ENCODE assay signal across 9 cellular contexts in genomic region chr2:96527990-96528679, GRCh38. TPM values are rescaled to one million over a fixed set of nuclear protein-coding genes. Genes with fewer than 3 reads are reported as not detected.
DNase-seq lines count a peak whose midpoint lies in the region; ATAC-seq and TF ChIP-seq lines count a peak whose summit lies in the region.
"Had no signal": no experiment of that assay in that cellular context is flagged by ENCODE, and none has a peak within 500 bp of the region (broad histone marks: within the 10 kb centered on the region; RNA-seq: fewer than 3 reads in every experiment).

No MANE protein-coding gene starts in this region.

- no peak overlapping the region for H3K27ac ChIP-seq in thymus (ENCODE audit: low read depth)
- H3K27ac ChIP-seq: 22Rv1 had no signal

- peaks cover 22% of the 10 kb centered on the region for H3K4me1 ChIP-seq in thymus (ENCODE audit: control insufficient read depth, insufficient read depth, low read length)

- H3K27ac Mint-ChIP-seq in activated CD4-positive, alpha-beta T cell treated with anti-CD3 and anti-CD28 coated beads, Interleukin-2, amount 10 ng/mL, durations not matched to agents 24 days and 14 days = peak overlapping the region; percentile 92
- H3K27ac Mint-ChIP-seq in endothelial cell (ENCODE audit: unreplicated experiment) = no peak overlapping the region
- peak overlapping the region; percentile 38 to 84 (median 82) for H3K27ac Mint-ChIP-seq in nephron

- H3K36me3 Mint-ChIP-seq in activated CD4-positive, alpha-beta T cell treated with anti-CD3 and anti-CD28 coated beads, Interleukin-2, amount 10 ng/mL, durations not matched to agents 24 days and 14 days (ENCODE audit: low read depth) = no peaks in the 10 kb centered on the region
- H3K36me3 Mint-ChIP-seq in endothelial cell (ENCODE audit: low read depth, unreplicated experiment) (peaks cover 4% of the 10 kb centered on the region), nephron (ENCODE audit: low read depth) (no peaks in the 10 kb centered on the region)

- peaks cover 3% of the 10 kb centered on the region for H3K27me3 ChIP-seq in thymus (ENCODE audit: control insufficient read depth, insufficient read depth)

- ATAC-seq in HG03442 (IDR thresholded peaks at IDR 0.05; ENCODE audit: unreplicated experiment) = no peak
- no peak for ATAC-seq in HG02763 (IDR thresholded peaks at IDR 0.05; ENCODE audit: unreplicated experiment)

- peak overlapping the region; percentile 79 for H3K4me3 Mint-ChIP-seq in activated CD4-positive, alpha-beta T cell treated with anti-CD3 and anti-CD28 coated beads, Interleukin-2, amount 10 ng/mL, durations not matched to agents 24 days and 14 days
- H3K4me3 Mint-ChIP-seq in endothelial cell (ENCODE audit: unreplicated experiment) (peak overlapping the region; percentile 37), nephron (peak overlapping the region; percentile 61 to 76 (median 72))

- intact Hi-C loops in activated CD4-positive, alpha-beta T cell treated with anti-CD3 and anti-CD28 coated beads, Interleukin-2, amount 10 ng/mL, durations not matched to agents 24 days and 14 days (cut with micrococcal nuclease) = loop anchor here (1.0 to 5.0 kb wide), 3 partner anchors 8 to 381 kb away; partner anchors contain the start of genes ARID5A and DUSP2

- WGBS in thymus = 12% methylated on average over 13 of the region's 13 CpGs

- H3K4me1 Mint-ChIP-seq in activated CD4-positive, alpha-beta T cell treated with anti-CD3 and anti-CD28 coated beads, Interleukin-2, amount 10 ng/mL, durations not matched to agents 24 days and 14 days = peaks cover 85% of the 10 kb centered on the region
- H3K4me1 Mint-ChIP-seq in endothelial cell (ENCODE audit: unreplicated experiment) (peaks cover 14% of the 10 kb centered on the region), nephron (peaks cover 59% of the 10 kb centered on the region)

- H3K36me3 ChIP-seq in thymus (ENCODE audit: control insufficient read depth, insufficient read depth) = no peaks in the 10 kb centered on the region

- H3K4me3 ChIP-seq in thymus (ENCODE audit: low read length) = peak overlapping the region; percentile 52

- DNase-seq in DMS 273 (lab: John Stamatoyannopoulos, UW; ENCODE audit: unreplicated experiment) (peak; percentile 51), DMS 273 treated with DMSO at 0.1 percent for 48 hours (lab: John Stamatoyannopoulos, UW) (no peak), endothelial cell (ENCODE audit: low spot score) (no peak)
- peak; percentile 89 for DNase-seq in activated CD4-positive, alpha-beta T cell treated with anti-CD3 and anti-CD28 coated beads, Interleukin-2, amount 10 ng/mL, durations not matched to agents 24 days and 14 days

- TF ChIP-seq CTCF in endothelial cell (IDR thresholded peaks at IDR 0.05; ENCODE audit: unreplicated experiment) (no peak), nephron (IDR thresholded peaks at IDR 0.05; ENCODE audit: unreplicated experiment in 3 of 3) (no peak)

- no peaks in the 10 kb centered on the region for H3K9me3 ChIP-seq in thymus (ENCODE audit: control insufficient read depth)

- no peaks in the 10 kb centered on the region for H3K9me3 Mint-ChIP-seq in activated CD4-positive, alpha-beta T cell treated with anti-CD3 and anti-CD28 coated beads, Interleukin-2, amount 10 ng/mL, durations not matched to agents 24 days and 14 days
- H3K9me3 Mint-ChIP-seq in endothelial cell (ENCODE audit: unreplicated experiment) = no peaks in the 10 kb centered on the region
- no peaks in the 10 kb centered on the region for H3K9me3 Mint-ChIP-seq in nephron

- H3K27me3 Mint-ChIP-seq in activated CD4-positive, alpha-beta T cell treated with anti-CD3 and anti-CD28 coated beads, Interleukin-2, amount 10 ng/mL, durations not matched to agents 24 days and 14 days = no peaks in the 10 kb centered on the region
- H3K27me3 Mint-ChIP-seq in endothelial cell (ENCODE audit: unreplicated experiment) (no peaks in the 10 kb centered on the region), nephron (ENCODE audit: low read depth) (peaks cover 15% of the 10 kb centered on the region)

RNA-seq across cellular contexts. Expression of gene ARID5A, which starts 8.4 kb away (rescaled TPM):
- 214 and 229 TPM in 2 replicates for total RNA-seq in activated CD4-positive, alpha-beta T cell treated with anti-CD3 and anti-CD28 coated beads, Interleukin-2, amount 10 ng/mL, durations not matched to agents 24 days and 14 days
- total RNA-seq in endothelial cell (ENCODE audit: unreplicated experiment) = 16.4 TPM
- polyA plus RNA-seq in thymus = 57.2 TPM

RNA-seq across cellular contexts. Expression of gene NEURL3, which starts 23.0 kb away (rescaled TPM):
- total RNA-seq in activated CD4-positive, alpha-beta T cell treated with anti-CD3 and anti-CD28 coated beads, Interleukin-2, amount 10 ng/mL, durations not matched to agents 24 days and 14 days = 1.0 and 1.2 TPM in 2 replicates
- total RNA-seq in endothelial cell (ENCODE audit: unreplicated experiment) = not detected
- polyA plus RNA-seq in thymus = 1.8 TPM

Comparison
In these comparisons a context has a peak if more than half of its experiments do, and no peak if none do; other contexts are left out.
1. DNase-seq: peak in DMS 273 (single experiment) and activated CD4-positive, alpha-beta T cell treated with anti-CD3 and anti-CD28 coated beads, Interleukin-2, amount 10 ng/mL, durations not matched to agents 24 days and 14 days (single experiment); none in DMS 273 treated with DMSO at 0.1 percent for 48 hours (single experiment) and endothelial cell (single experiment).
2. RNA of gene ARID5A, which starts 8.4 kb away (total RNA-seq): 214 to 229 TPM in activated CD4-positive, alpha-beta T cell treated with anti-CD3 and anti-CD28 coated beads, Interleukin-2, amount 10 ng/mL, durations not matched to agents 24 days and 14 days; 16.4 TPM in endothelial cell (single experiment); every median in the first group is over 10 times any median in the second.
3. Peak in every context shown above with its lines, with median percentiles within 50 percentile points of each other: H3K4me3 Mint-ChIP-seq.